8 cellular contexts compared by ENCODE assay signal in the genomic region with DNA sequence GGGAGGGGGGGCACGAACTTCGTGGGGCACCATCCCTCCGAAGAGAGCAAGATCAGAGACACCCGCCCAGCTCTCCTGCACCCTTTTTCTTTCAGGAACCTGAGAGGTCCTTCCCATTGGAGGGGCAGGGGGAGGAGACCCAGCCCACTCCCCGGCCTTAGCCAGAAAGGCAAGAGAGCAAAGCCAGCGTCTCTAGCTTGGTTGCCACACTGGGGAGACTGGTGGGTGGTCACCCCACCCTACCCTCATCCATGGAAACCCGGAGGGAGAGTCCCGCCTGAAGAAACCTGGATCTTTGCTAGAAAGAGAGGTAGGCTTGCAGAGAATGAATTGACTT. TPM values are rescaled to one million over a fixed set of nuclear protein-coding genes. Genes with fewer than 3 reads are reported as not detected.
DNase-seq lines count a peak whose midpoint lies in the region; ATAC-seq and TF ChIP-seq lines count a peak whose summit lies in the region.

No MANE protein-coding gene starts in this region.

- DNase-seq in GM06990 (ENCODE audit: extremely low read depth, insufficient read length) (no peak), NT2/D1 (ENCODE audit: low read depth, low spot score) (peak; percentile 52), endothelial cell (ENCODE audit: low spot score) (no peak), neural crest cell (ENCODE audit: low read depth, low spot score) (no peak), mucosa of gallbladder (ENCODE audit: low spot score) (no peak)
- no peak for DNase-seq in activated CD4-positive, CD25-positive, alpha-beta regulatory T cell treated with anti-CD3 and anti-CD28 coated beads, Interleukin-2, amount 50 U/mL, for 72 hours

- no peaks in the 10 kb centered on the region for H3K36me3 ChIP-seq in GM06990 (ENCODE audit: control insufficient read depth, insufficient read depth, low read length)
- H3K36me3 ChIP-seq in NT2/D1 (ENCODE audit: insufficient read depth, insufficient read length, low read length): peaks cover 16% of the 10 kb centered on the region

- no peaks in the 10 kb centered on the region for H3K9me3 Mint-ChIP-seq in endothelial cell (ENCODE audit: unreplicated experiment)
- no peaks in the 10 kb centered on the region for H3K9me3 Mint-ChIP-seq in neural crest cell

- peak overlapping the region; percentile 56 for H3K4me3 ChIP-seq in GM06990 (replicated peaks; ENCODE audit: low read depth, low read length)
- peak overlapping the region; percentile 87 for H3K4me3 ChIP-seq in NT2/D1 (ENCODE audit: insufficient read length, low read depth)

- H3K4me1 Mint-ChIP-seq in endothelial cell (ENCODE audit: unreplicated experiment) (peaks cover 53% of the 10 kb centered on the region), neural crest cell (peaks cover 77% of the 10 kb centered on the region)

- H3K36me3 Mint-ChIP-seq in endothelial cell (ENCODE audit: low read depth, unreplicated experiment) (peaks cover 12% of the 10 kb centered on the region), neural crest cell (ENCODE audit: low read depth) (no peaks in the 10 kb centered on the region)

- H3K4me1 ChIP-seq in NT2/D1 (ENCODE audit: insufficient read depth, insufficient read length): peaks cover 21% of the 10 kb centered on the region

- no peaks in the 10 kb centered on the region for H3K27me3 ChIP-seq in GM06990 (replicated peaks; ENCODE audit: control insufficient read depth, insufficient read depth, low read length)
- H3K27me3 ChIP-seq in NT2/D1 (ENCODE audit: insufficient read depth, insufficient read length): peaks cover 3% of the 10 kb centered on the region

- peak overlapping the region; percentile 90 for H3K9ac ChIP-seq in NT2/D1 (ENCODE audit: insufficient read length, low read depth)

- H3K27me3 Mint-ChIP-seq in endothelial cell (ENCODE audit: unreplicated experiment) (peaks cover 11% of the 10 kb centered on the region), neural crest cell (ENCODE audit: low read depth) (peaks cover 29% of the 10 kb centered on the region)

- ATAC-seq in GM18870 (IDR thresholded peaks at IDR 0.05; ENCODE audit: unreplicated experiment) (no peak), HG02840 (IDR thresholded peaks at IDR 0.05; ENCODE audit: low FRiP score, unreplicated experiment) (no peak)

- H3K27ac Mint-ChIP-seq in endothelial cell (ENCODE audit: unreplicated experiment): peak overlapping the region; percentile 94
- H3K27ac Mint-ChIP-seq in neural crest cell (ENCODE audit: unreplicated experiment): peak overlapping the region; percentile 96

- TF ChIP-seq CTCF in GM06990 (IDR thresholded peaks at IDR 0.05; ENCODE audit: insufficient read depth, low read length, poor library complexity, severe bottlenecking) (no peak), endothelial cell (IDR thresholded peaks at IDR 0.05; ENCODE audit: unreplicated experiment) (no peak), neural crest cell (conservative IDR thresholded peaks at IDR 0.05) (no peak)

- H3K9me3 ChIP-seq in NT2/D1 (ENCODE audit: insufficient read depth, low read length): no peaks in the 10 kb centered on the region

- H3K4me3 Mint-ChIP-seq in endothelial cell (ENCODE audit: unreplicated experiment): peak overlapping the region; percentile 100
- H3K4me3 Mint-ChIP-seq in neural crest cell: peak overlapping the region; percentile 94

RNA-seq across cellular contexts. Expression of gene ATP2B4, which starts 0.2 kb away (rescaled TPM):
- total RNA-seq in endothelial cell (ENCODE audit: unreplicated experiment) (137 TPM), neural crest cell (23.8 and 24.7 TPM in 2 replicates), mucosa of gallbladder (107 TPM)
